2 cellular contexts compared by ENCODE assay signal in the genomic region with DNA sequence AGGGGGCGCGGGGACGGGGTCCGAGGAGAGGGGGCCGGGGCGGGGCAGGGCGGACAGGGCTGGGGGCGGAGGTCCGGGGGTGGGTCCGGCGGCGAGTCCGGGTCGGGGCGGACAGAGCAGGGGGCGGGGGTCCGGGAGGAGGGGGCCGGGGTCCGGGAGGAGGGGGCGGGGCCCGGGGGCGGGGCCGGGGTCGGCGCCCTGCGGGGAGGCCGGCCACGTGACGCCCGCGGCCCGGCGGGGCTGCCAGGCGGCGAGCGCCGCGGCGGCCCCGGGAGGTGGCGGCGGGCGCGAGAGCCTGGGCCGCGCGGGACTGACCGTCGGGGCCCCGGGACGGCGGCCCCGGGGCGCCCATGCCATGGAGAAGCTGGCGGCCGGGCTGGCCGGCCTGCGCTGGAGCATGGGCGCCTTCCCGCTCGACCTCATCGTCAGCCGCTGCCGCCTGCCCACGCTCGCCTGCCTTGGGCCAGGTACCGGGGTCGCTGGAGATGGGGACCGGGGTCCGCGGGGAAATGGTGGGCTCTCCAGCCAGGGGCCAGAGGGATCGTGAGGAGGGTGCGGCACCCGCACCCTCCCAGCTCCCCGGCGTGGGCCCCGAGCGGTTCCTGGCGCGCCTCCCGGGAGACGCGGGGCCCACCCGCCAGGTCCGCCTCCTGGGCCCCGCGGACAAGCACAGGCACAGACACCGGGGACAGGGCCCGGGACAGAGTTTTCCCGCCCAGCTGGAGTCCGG.
TF ChIP-seq lines count a peak whose summit lies in the region.

A gene (plus strand): TSS at position 223 of the 730 bp plus-strand sequence. CDS start 133 bp downstream, at position 356.

TF ChIP-seq in A549, 52 proteins besides CTCF, POLR2A, EP300 and RAD21 (continued from another document):
- TF ChIP-seq KDM5A (IDR thresholded peaks at IDR 0.05), result no peak
- TF ChIP-seq MYC (IDR thresholded peaks at IDR 0.05; ENCODE audit: borderline replicate concordance, low read length), result no peak
- TF ChIP-seq JUN (IDR thresholded peaks at IDR 0.05), result peak in 1 of 2 experiments; percentile 36; a peak in 1 of 5 replicates
- TF ChIP-seq, protein P1, sequence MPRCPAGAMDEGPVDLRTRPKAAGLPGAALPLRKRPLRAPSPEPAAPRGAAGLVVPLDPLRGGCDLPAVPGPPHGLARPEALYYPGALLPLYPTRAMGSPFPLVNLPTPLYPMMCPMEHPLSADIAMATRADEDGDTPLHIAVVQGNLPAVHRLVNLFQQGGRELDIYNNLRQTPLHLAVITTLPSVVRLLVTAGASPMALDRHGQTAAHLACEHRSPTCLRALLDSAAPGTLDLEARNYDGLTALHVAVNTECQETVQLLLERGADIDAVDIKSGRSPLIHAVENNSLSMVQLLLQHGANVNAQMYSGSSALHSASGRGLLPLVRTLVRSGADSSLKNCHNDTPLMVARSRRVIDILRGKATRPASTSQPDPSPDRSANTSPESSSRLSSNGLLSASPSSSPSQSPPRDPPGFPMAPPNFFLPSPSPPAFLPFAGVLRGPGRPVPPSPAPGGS (IDR thresholded peaks at IDR 0.05), result no peak
- TF ChIP-seq, protein P2, sequence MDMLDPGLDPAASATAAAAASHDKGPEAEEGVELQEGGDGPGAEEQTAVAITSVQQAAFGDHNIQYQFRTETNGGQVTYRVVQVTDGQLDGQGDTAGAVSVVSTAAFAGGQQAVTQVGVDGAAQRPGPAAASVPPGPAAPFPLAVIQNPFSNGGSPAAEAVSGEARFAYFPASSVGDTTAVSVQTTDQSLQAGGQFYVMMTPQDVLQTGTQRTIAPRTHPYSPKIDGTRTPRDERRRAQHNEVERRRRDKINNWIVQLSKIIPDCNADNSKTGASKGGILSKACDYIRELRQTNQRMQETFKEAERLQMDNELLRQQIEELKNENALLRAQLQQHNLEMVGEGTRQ (IDR thresholded peaks at IDR 0.05), result no peak
- no peak for TF ChIP-seq POLR2AphosphoS2 (conservative IDR thresholded peaks at IDR 0.05; ENCODE audit: low read length)
- TF ChIP-seq ZSCAN20 (CRISPR knock-in tag; IDR thresholded peaks at IDR 0.05), result no peak
- no peak for TF ChIP-seq FOXS1 (CRISPR knock-in tag; IDR thresholded peaks at IDR 0.05)
- TF ChIP-seq NPAS2 (CRISPR knock-in tag; IDR thresholded peaks at IDR 0.05; ENCODE audit: borderline replicate concordance), result no peak
- no peak for TF ChIP-seq FOSL2 (IDR thresholded peaks at IDR 0.05)
- TF ChIP-seq FOSL2 (CRISPR knock-in tag; IDR thresholded peaks at IDR 0.05), result peak; percentile 4; the same call in 1 of the 2 replicates
- no peak for TF ChIP-seq RARB (CRISPR knock-in tag; IDR thresholded peaks at IDR 0.05)
- no peak for TF ChIP-seq ZFP36 (IDR thresholded peaks at IDR 0.05; ENCODE audit: borderline replicate concordance, partially characterized antibody)
- peak; percentile 52; the same call in 1 of the 2 replicates for TF ChIP-seq PHF8 (IDR thresholded peaks at IDR 0.05; ENCODE audit: borderline replicate concordance, low read depth)
TF ChIP-seq in A549: peak in this region for 4.

TF ChIP-seq in GM12878, 131 proteins besides CTCF, POLR2A, EP300 and RAD21 (continued from another document):
- TF ChIP-seq, protein P3, sequence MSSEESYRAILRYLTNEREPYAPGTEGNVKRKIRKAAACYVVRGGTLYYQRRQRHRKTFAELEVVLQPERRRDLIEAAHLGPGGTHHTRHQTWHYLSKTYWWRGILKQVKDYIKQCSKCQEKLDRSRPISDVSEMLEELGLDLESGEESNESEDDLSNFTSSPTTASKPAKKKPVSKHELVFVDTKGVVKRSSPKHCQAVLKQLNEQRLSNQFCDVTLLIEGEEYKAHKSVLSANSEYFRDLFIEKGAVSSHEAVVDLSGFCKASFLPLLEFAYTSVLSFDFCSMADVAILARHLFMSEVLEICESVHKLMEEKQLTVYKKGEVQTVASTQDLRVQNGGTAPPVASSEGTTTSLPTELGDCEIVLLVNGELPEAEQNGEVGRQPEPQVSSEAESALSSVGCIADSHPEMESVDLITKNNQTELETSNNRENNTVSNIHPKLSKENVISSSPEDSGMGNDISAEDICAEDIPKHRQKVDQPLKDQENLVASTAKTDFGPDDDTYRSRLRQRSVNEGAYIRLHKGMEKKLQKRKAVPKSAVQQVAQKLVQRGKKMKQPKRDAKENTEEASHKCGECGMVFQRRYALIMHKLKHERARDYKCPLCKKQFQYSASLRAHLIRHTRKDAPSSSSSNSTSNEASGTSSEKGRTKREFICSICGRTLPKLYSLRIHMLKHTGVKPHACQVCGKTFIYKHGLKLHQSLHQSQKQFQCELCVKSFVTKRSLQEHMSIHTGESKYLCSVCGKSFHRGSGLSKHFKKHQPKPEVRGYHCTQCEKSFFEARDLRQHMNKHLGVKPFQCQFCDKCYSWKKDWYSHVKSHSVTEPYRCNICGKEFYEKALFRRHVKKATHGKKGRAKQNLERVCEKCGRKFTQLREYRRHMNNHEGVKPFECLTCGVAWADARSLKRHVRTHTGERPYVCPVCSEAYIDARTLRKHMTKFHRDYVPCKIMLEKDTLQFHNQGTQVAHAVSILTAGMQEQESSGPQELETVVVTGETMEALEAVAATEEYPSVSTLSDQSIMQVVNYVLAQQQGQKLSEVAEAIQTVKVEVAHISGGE (CRISPR knock-in tag; IDR thresholded peaks at IDR 0.05), result no peak
- TF ChIP-seq FOS (IDR thresholded peaks at IDR 0.05; ENCODE audit: borderline replicate concordance, extremely low read depth, insufficient read length) (no peak), NRF1 (conservative IDR thresholded peaks at IDR 0.05; ENCODE audit: low read depth, low read length) (no peak), GATAD2B (conservative IDR thresholded peaks at IDR 0.05; ENCODE audit: low read depth) (no peak), BCL11A (IDR thresholded peaks at IDR 0.05; ENCODE audit: low read depth, low read length) (no peak), KAT2A (conservative IDR thresholded peaks at IDR 0.05; ENCODE audit: control insufficient read depth, low read depth, low read length) (no peak), IKZF1 (conservative IDR thresholded peaks at IDR 0.05) (0 out of 2 replicates have a peak, but pooled peaks have one; percentile 36), ASH2L (IDR thresholded peaks at IDR 0.05; ENCODE audit: borderline replicate concordance, low read depth) (no peak), SRF (IDR thresholded peaks at IDR 0.05; ENCODE audit: low read depth in 2 of 2, low read length in 2 of 2) (no peak), CREM (IDR thresholded peaks at IDR 0.05; ENCODE audit: low read depth) (no peak), HDAC6 (IDR thresholded peaks at IDR 0.05; ENCODE audit: unreplicated experiment) (no peak), PAX5 (IDR thresholded peaks at IDR 0.05; ENCODE audit: borderline replicate concordance, low read depth, low read length) (no peak)
- TF ChIP-seq, protein P4, sequence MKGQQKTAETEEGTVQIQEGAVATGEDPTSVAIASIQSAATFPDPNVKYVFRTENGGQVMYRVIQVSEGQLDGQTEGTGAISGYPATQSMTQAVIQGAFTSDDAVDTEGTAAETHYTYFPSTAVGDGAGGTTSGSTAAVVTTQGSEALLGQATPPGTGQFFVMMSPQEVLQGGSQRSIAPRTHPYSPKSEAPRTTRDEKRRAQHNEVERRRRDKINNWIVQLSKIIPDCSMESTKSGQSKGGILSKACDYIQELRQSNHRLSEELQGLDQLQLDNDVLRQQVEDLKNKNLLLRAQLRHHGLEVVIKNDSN (IDR thresholded peaks at IDR 0.05; ENCODE audit: borderline replicate concordance, extremely low read length, insufficient read depth, low read depth, low read length), result peak; percentile 26
- TF ChIP-seq, protein P5, sequence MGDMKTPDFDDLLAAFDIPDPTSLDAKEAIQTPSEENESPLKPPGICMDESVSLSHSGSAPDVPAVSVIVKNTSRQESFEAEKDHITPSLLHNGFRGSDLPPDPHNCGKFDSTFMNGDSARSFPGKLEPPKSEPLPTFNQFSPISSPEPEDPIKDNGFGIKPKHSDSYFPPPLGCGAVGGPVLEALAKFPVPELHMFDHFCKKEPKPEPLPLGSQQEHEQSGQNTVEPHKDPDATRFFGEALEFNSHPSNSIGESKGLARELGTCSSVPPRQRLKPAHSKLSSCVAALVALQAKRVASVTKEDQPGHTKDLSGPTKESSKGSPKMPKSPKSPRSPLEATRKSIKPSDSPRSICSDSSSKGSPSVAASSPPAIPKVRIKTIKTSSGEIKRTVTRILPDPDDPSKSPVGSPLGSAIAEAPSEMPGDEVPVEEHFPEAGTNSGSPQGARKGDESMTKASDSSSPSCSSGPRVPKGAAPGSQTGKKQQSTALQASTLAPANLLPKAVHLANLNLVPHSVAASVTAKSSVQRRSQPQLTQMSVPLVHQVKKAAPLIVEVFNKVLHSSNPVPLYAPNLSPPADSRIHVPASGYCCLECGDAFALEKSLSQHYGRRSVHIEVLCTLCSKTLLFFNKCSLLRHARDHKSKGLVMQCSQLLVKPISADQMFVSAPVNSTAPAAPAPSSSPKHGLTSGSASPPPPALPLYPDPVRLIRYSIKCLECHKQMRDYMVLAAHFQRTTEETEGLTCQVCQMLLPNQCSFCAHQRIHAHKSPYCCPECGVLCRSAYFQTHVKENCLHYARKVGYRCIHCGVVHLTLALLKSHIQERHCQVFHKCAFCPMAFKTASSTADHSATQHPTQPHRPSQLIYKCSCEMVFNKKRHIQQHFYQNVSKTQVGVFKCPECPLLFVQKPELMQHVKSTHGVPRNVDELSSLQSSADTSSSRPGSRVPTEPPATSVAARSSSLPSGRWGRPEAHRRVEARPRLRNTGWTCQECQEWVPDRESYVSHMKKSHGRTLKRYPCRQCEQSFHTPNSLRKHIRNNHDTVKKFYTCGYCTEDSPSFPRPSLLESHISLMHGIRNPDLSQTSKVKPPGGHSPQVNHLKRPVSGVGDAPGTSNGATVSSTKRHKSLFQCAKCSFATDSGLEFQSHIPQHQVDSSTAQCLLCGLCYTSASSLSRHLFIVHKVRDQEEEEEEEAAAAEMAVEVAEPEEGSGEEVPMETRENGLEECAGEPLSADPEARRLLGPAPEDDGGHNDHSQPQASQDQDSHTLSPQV (IDR thresholded peaks at IDR 0.05), result no peak
- TF ChIP-seq, protein P6, sequence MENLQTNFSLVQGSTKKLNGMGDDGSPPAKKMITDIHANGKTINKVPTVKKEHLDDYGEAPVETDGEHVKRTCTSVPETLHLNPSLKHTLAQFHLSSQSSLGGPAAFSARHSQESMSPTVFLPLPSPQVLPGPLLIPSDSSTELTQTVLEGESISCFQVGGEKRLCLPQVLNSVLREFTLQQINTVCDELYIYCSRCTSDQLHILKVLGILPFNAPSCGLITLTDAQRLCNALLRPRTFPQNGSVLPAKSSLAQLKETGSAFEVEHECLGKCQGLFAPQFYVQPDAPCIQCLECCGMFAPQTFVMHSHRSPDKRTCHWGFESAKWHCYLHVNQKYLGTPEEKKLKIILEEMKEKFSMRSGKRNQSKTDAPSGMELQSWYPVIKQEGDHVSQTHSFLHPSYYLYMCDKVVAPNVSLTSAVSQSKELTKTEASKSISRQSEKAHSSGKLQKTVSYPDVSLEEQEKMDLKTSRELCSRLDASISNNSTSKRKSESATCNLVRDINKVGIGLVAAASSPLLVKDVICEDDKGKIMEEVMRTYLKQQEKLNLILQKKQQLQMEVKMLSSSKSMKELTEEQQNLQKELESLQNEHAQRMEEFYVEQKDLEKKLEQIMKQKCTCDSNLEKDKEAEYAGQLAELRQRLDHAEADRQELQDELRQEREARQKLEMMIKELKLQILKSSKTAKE (IDR thresholded peaks at IDR 0.05; ENCODE audit: low read depth, poor library complexity, severe bottlenecking), result no peak
- TF ChIP-seq, protein P7, sequence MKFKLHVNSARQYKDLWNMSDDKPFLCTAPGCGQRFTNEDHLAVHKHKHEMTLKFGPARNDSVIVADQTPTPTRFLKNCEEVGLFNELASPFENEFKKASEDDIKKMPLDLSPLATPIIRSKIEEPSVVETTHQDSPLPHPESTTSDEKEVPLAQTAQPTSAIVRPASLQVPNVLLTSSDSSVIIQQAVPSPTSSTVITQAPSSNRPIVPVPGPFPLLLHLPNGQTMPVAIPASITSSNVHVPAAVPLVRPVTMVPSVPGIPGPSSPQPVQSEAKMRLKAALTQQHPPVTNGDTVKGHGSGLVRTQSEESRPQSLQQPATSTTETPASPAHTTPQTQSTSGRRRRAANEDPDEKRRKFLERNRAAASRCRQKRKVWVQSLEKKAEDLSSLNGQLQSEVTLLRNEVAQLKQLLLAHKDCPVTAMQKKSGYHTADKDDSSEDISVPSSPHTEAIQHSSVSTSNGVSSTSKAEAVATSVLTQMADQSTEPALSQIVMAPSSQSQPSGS (IDR thresholded peaks at IDR 0.05; ENCODE audit: low read length), result no peak
